ENCODE assay signal across 13 cellular contexts in genomic region chr7:121079425-121080169, GRCh38.
DNase-seq lines count a peak whose midpoint lies in the region; ATAC-seq and TF ChIP-seq lines count a peak whose summit lies in the region.
"Had no signal": no experiment of that assay in that cellular context is flagged by ENCODE, and none has a peak within 500 bp of the region (broad histone marks: within the 10 kb centered on the region; RNA-seq: fewer than 3 reads in every experiment).

No MANE protein-coding gene starts in this region.

- DNase-seq in H4 (ENCODE audit: low spot score) (peak; percentile 26), RPMI7951 (ENCODE audit: low read depth) (peak; percentile 16), fibroblast of pulmonary artery (ENCODE audit: low read depth) (peak; percentile 53), renal cortical epithelial cell (ENCODE audit: low read depth) (peak; percentile 38), colonic mucosa (no peak)
- DNase-seq in activated naive CD4-positive, alpha-beta T cell treated with anti-CD3 and anti-CD28 coated beads for 36 hours, result no peak
- DNase-seq: activated CD4-positive, alpha-beta T cell treated with anti-CD3 and anti-CD28 coated beads for 36 hours; activated T-cell treated with anti-CD3 and anti-CD28 coated beads, Interleukin-2, amount 50 U/mL, for 1 hour; aorta; effector memory CD4-positive, alpha-beta T cell; Kasumi-1; NCI-H2171 had no signal

- H3K36me3 ChIP-seq in colonic mucosa, result no peaks in the 10 kb centered on the region

- H3K4me3 ChIP-seq in fibroblast of pulmonary artery (replicated peaks; ENCODE audit: low read depth, low read length), result no peak overlapping the region
- no peak overlapping the region for H3K4me3 ChIP-seq in colonic mucosa

- no peak for ATAC-seq in GM21526 (IDR thresholded peaks at IDR 0.05; ENCODE audit: low FRiP score, unreplicated experiment)
- ATAC-seq: activated CD4-positive, alpha-beta T cell treated with anti-CD3 and anti-CD28 coated beads for 36 hours had no signal

- no peak overlapping the region for H3K27ac ChIP-seq in colonic mucosa

- CTCF ChIA-PET in activated naive CD4-positive, alpha-beta T cell treated with anti-CD3 and anti-CD28 coated beads for 36 hours (lab: Charles Lee), result interaction anchor here (0.7 to 1.2 kb wide), 2 partner anchors 93 to 95 kb away, joined by 3 to 4 read pairs; no protein-coding TSS in a partner anchor

- no peaks in the 10 kb centered on the region for H3K36me3 Mint-ChIP-seq in activated naive CD4-positive, alpha-beta T cell treated with anti-CD3 and anti-CD28 coated beads for 36 hours (ENCODE audit: low read depth)

- H3K4me3 Mint-ChIP-seq in activated naive CD4-positive, alpha-beta T cell treated with anti-CD3 and anti-CD28 coated beads for 36 hours, result no peak overlapping the region
- H3K4me3 Mint-ChIP-seq: activated CD4-positive, alpha-beta T cell treated with anti-CD3 and anti-CD28 coated beads for 36 hours had no signal

- no peaks in the 10 kb centered on the region for H3K9me3 Mint-ChIP-seq in activated naive CD4-positive, alpha-beta T cell treated with anti-CD3 and anti-CD28 coated beads for 36 hours

- no peaks in the 10 kb centered on the region for H3K4me1 Mint-ChIP-seq in activated naive CD4-positive, alpha-beta T cell treated with anti-CD3 and anti-CD28 coated beads for 36 hours (ENCODE audit: low read depth)
- H3K4me1 Mint-ChIP-seq: activated CD4-positive, alpha-beta T cell treated with anti-CD3 and anti-CD28 coated beads for 36 hours had no signal

- H3K4me1 ChIP-seq in colonic mucosa, result no peaks in the 10 kb centered on the region

- intact Hi-C loops in colonic mucosa (cut with DNase I), result loop anchor here (2.0 to 10.0 kb wide), 2 partner anchors 91 to 275 kb away; partner anchors contain the start of gene CPED1
- intact Hi-C loops in activated naive CD4-positive, alpha-beta T cell treated with anti-CD3 and anti-CD28 coated beads for 36 hours (cut with micrococcal nuclease), result loop anchor here (5.0 kb wide), 1 partner anchor 222 kb away; the partner anchor contains the start of gene TSPAN12

- TF ChIP-seq CTCF in fibroblast of pulmonary artery (IDR thresholded peaks at IDR 0.05; ENCODE audit: low read length, missing control alignments) (peak; percentile 37), colonic mucosa (IDR thresholded peaks at IDR 0.05) (no peak)

- H3K9me3 ChIP-seq in colonic mucosa, result no peaks in the 10 kb centered on the region

- H3K27ac Mint-ChIP-seq in activated naive CD4-positive, alpha-beta T cell treated with anti-CD3 and anti-CD28 coated beads for 36 hours, result no peak overlapping the region
- H3K27ac Mint-ChIP-seq: activated CD4-positive, alpha-beta T cell treated with anti-CD3 and anti-CD28 coated beads for 36 hours had no signal

- H3K9ac ChIP-seq in colonic mucosa (ENCODE audit: low read depth in 2 of 2, low read length in 2 of 2), result no peak overlapping the region

- H3K27me3 Mint-ChIP-seq in activated naive CD4-positive, alpha-beta T cell treated with anti-CD3 and anti-CD28 coated beads for 36 hours (ENCODE audit: low read depth), result peaks cover 6% of the 10 kb centered on the region

- no peaks in the 10 kb centered on the region for H3K27me3 ChIP-seq in colonic mucosa

Comparison
In these comparisons a context has a peak if more than half of its experiments do, and no peak if none do; other contexts are left out.
1. DNase-seq: peak in H4 (single experiment), RPMI7951 (single experiment), fibroblast of pulmonary artery (single experiment) and renal cortical epithelial cell (single experiment); none in colonic mucosa (single experiment) and activated naive CD4-positive, alpha-beta T cell treated with anti-CD3 and anti-CD28 coated beads for 36 hours (single experiment).